ENCODE assay signal across 27 cellular contexts in genomic region chr14:54147758-54148157, GRCh38.
"Had no signal": no experiment of that assay in that cellular context is flagged by ENCODE, and none has a peak within 500 bp of the region (broad histone marks: within the 10 kb centered on the region; RNA-seq: fewer than 3 reads in every experiment).

No MANE protein-coding gene starts in this region.

- DNase-seq: activated CD4-positive, alpha-beta memory T cell treated with anti-CD3 and anti-CD28 coated beads, Interleukin-2, amount 10 ng/mL, durations not matched to agents 7 days and 5 days; activated CD4-positive, alpha-beta T cell treated with anti-CD3 and anti-CD28 coated beads for 1 hour; activated CD4-positive, alpha-beta T cell treated with anti-CD3 and anti-CD28 coated beads for 4 hours; activated CD4-positive, alpha-beta T cell treated with anti-CD3 and anti-CD28 coated beads, Interleukin-2, amount 10 ng/mL, durations not matched to agents 7 days and 5 days; activated CD4-positive, alpha-beta T cell treated with anti-CD3 and anti-CD28 coated beads, Interleukin-2, amount 50 U/mL, for 4 hours; activated CD8-positive, alpha-beta memory T cell treated with anti-CD3 and anti-CD28 coated beads, Interleukin-2, amount 50 U/mL, for 48 hours; activated gamma-delta T cell; activated naive CD4-positive, alpha-beta T cell; activated naive CD4-positive, alpha-beta T cell treated with anti-CD3 and anti-CD28 coated beads, Interleukin-2, amount 10 ng/mL, durations not matched to agents 7 days and 5 days; activated naive CD8-positive, alpha-beta T cell treated with anti-CD3 and anti-CD28 coated beads, Interleukin-2, amount 10 ng/mL, durations not matched to agents 7 days and 5 days; activated T-cell treated with anti-CD3 and anti-CD28 coated beads for 4 hours; activated T-cell treated with anti-CD3 and anti-CD28 coated beads, Interleukin-2, amount 50 U/mL, for 24 hours; activated T-cell treated with anti-CD3 and anti-CD28 coated beads, Interleukin-2, amount 50 U/mL, for 72 hours; central memory CD4-positive, alpha-beta T cell; cortex of kidney; effector CD8-positive, alpha-beta T cell; erythroblast; heart right ventricle; T-helper 2 cell had no signal

- FAIRE-seq: colon, endometrium had no signal

- H3K4me1 ChIP-seq: ascending aorta, esophagus muscularis mucosa, gastroesophageal sphincter, heart right ventricle had no signal

- H3K27me3 Mint-ChIP-seq: activated CD4-positive, alpha-beta memory T cell treated with anti-CD3 and anti-CD28 coated beads, Interleukin-2, amount 10 ng/mL, durations not matched to agents 7 days and 5 days; activated naive CD4-positive, alpha-beta T cell treated with anti-CD3 and anti-CD28 coated beads, Interleukin-2, amount 10 ng/mL, durations not matched to agents 7 days and 5 days; activated naive CD8-positive, alpha-beta T cell treated with anti-CD3 and anti-CD28 coated beads, Interleukin-2, amount 10 ng/mL, durations not matched to agents 7 days and 5 days had no signal

- H3K36me3 Mint-ChIP-seq: activated naive CD4-positive, alpha-beta T cell treated with anti-CD3 and anti-CD28 coated beads, Interleukin-2, amount 10 ng/mL, durations not matched to agents 7 days and 5 days; activated naive CD8-positive, alpha-beta T cell treated with anti-CD3 and anti-CD28 coated beads, Interleukin-2, amount 10 ng/mL, durations not matched to agents 7 days and 5 days had no signal

- H3K4me2 ChIP-seq: hepatocyte had no signal

- H3K27ac ChIP-seq: ascending aorta, cardiac muscle cell, esophagus muscularis mucosa, gastroesophageal sphincter, heart right ventricle, hepatocyte had no signal

- H3K27ac Mint-ChIP-seq: activated CD4-positive, alpha-beta memory T cell treated with anti-CD3 and anti-CD28 coated beads, Interleukin-2, amount 10 ng/mL, durations not matched to agents 7 days and 5 days; activated CD4-positive, alpha-beta T cell treated with anti-CD3 and anti-CD28 coated beads, Interleukin-2, amount 10 ng/mL, durations not matched to agents 7 days and 5 days; activated naive CD4-positive, alpha-beta T cell treated with anti-CD3 and anti-CD28 coated beads, Interleukin-2, amount 10 ng/mL, durations not matched to agents 7 days and 5 days; activated naive CD4-positive, alpha-beta T cell treated with anti-CD3 and anti-CD28 coated beads, Interleukin-2, amount 50 U/mL, for 72 hours; activated naive CD8-positive, alpha-beta T cell treated with anti-CD3 and anti-CD28 coated beads, Interleukin-2, amount 10 ng/mL, durations not matched to agents 7 days and 5 days; activated T-cell treated with anti-CD3 and anti-CD28 coated beads, Interleukin-2, amount 50 U/mL, for 24 hours; activated T-cell treated with anti-CD3 and anti-CD28 coated beads, Interleukin-2, amount 50 U/mL, for 72 hours had no signal

- H3K36me3 ChIP-seq: ascending aorta, cardiac muscle cell, esophagus muscularis mucosa, gastroesophageal sphincter, heart right ventricle had no signal

- H3K9me3 Mint-ChIP-seq: activated CD4-positive, alpha-beta memory T cell treated with anti-CD3 and anti-CD28 coated beads, Interleukin-2, amount 10 ng/mL, durations not matched to agents 7 days and 5 days; activated naive CD8-positive, alpha-beta T cell treated with anti-CD3 and anti-CD28 coated beads, Interleukin-2, amount 10 ng/mL, durations not matched to agents 7 days and 5 days had no signal

- H3K4me3 ChIP-seq: ascending aorta, cardiac muscle cell, esophagus muscularis mucosa, gastroesophageal sphincter, heart right ventricle, hepatocyte had no signal

- ATAC-seq: activated naive CD4-positive, alpha-beta T cell treated with anti-CD3 and anti-CD28 coated beads, Interleukin-2, amount 50 U/mL, for 72 hours; activated T-cell treated with anti-CD3 and anti-CD28 coated beads, Interleukin-2, amount 50 U/mL, for 72 hours; gastroesophageal sphincter had no signal

- H2AFZ ChIP-seq: hepatocyte had no signal

- H3K4me1 Mint-ChIP-seq: activated CD4-positive, alpha-beta memory T cell treated with anti-CD3 and anti-CD28 coated beads, Interleukin-2, amount 10 ng/mL, durations not matched to agents 7 days and 5 days; activated CD4-positive, alpha-beta T cell treated with anti-CD3 and anti-CD28 coated beads, Interleukin-2, amount 10 ng/mL, durations not matched to agents 7 days and 5 days; activated naive CD4-positive, alpha-beta T cell treated with anti-CD3 and anti-CD28 coated beads, Interleukin-2, amount 10 ng/mL, durations not matched to agents 7 days and 5 days; activated naive CD8-positive, alpha-beta T cell treated with anti-CD3 and anti-CD28 coated beads, Interleukin-2, amount 10 ng/mL, durations not matched to agents 7 days and 5 days had no signal

- H3K27me3 ChIP-seq: ascending aorta, cardiac muscle cell, esophagus muscularis mucosa, gastroesophageal sphincter, heart right ventricle, hepatocyte had no signal

- H3K79me2 ChIP-seq: hepatocyte had no signal

- H3K4me3 Mint-ChIP-seq: activated CD4-positive, alpha-beta memory T cell treated with anti-CD3 and anti-CD28 coated beads, Interleukin-2, amount 10 ng/mL, durations not matched to agents 7 days and 5 days; activated CD4-positive, alpha-beta T cell treated with anti-CD3 and anti-CD28 coated beads, Interleukin-2, amount 10 ng/mL, durations not matched to agents 7 days and 5 days; activated naive CD4-positive, alpha-beta T cell treated with anti-CD3 and anti-CD28 coated beads, Interleukin-2, amount 10 ng/mL, durations not matched to agents 7 days and 5 days; activated naive CD8-positive, alpha-beta T cell treated with anti-CD3 and anti-CD28 coated beads, Interleukin-2, amount 10 ng/mL, durations not matched to agents 7 days and 5 days; activated T-cell treated with anti-CD3 and anti-CD28 coated beads, Interleukin-2, amount 50 U/mL, for 24 hours; activated T-cell treated with anti-CD3 and anti-CD28 coated beads, Interleukin-2, amount 50 U/mL, for 72 hours had no signal
